ENCODE assay signal across 8 cellular contexts in genomic region chr19:3061214-3062161, GRCh38. TPM values are rescaled to one million over a fixed set of nuclear protein-coding genes. Genes with fewer than 3 reads are reported as not detected.
DNase-seq lines count a peak whose midpoint lies in the region; ATAC-seq, FAIRE-seq and TF ChIP-seq lines count a peak whose summit lies in the region.

No MANE protein-coding gene starts in this region.

- in situ Hi-C loops in KBM-7 (cut with MboI; ENCODE audit: low pct_unique_long_range_greater_than_20kb, low sequenced_read_pairs) = no loop called here

- no peak for DNase-seq in GM12864 (ENCODE audit: low read depth)
- DNase-seq in activated gamma-delta T cell treated with Interleukin-2 at 50 U/mL for 16 hours = peak; percentile 85
- peak; percentile 35 for DNase-seq in glomerular visceral epithelial cell (ENCODE audit: extremely low spot score)
- peak in 5 of 6 donors; percentile 42 to 82 (median 73) for DNase-seq in pancreas
- DNase-seq in KBM-7 = no peak

- H3K27me3 ChIP-seq in OCI-LY1 (ENCODE audit: insufficient read depth, low read length) (no peaks in the 10 kb centered on the region), pancreas (no peaks in the 10 kb centered on the region)

- FAIRE-seq in pancreas (lab: Jason Lieb, UNC) = no peak

- H3K27ac ChIP-seq in OCI-LY1 (ENCODE audit: low read depth, low read length, poor library complexity, severe bottlenecking) = peak overlapping the region; percentile 78
- H3K27ac ChIP-seq in pancreas = peak overlapping the region; percentile 82 to 94 (median 88)
- peak overlapping the region; percentile 98 for H3K27ac ChIP-seq in urinary bladder (ENCODE audit: low read depth)

- 1% methylated on average over 32 to 82 of the region's 85 CpGs for WGBS in pancreas, 2 donors
- WGBS in urinary bladder = 2% methylated on average over 85 of the region's 85 CpGs

- H3K9ac ChIP-seq in OCI-LY1 (ENCODE audit: low read length) = peak overlapping the region; percentile 74

- TF ChIP-seq CTCF in GM12864 (IDR thresholded peaks at IDR 0.05; ENCODE audit: low read depth, low read length, missing control alignments) = peak; percentile 42
- TF ChIP-seq CTCF in OCI-LY1 (IDR thresholded peaks at IDR 0.05; ENCODE audit: low read length) = peak; percentile 42
- no peak for TF ChIP-seq CTCF in pancreas (IDR thresholded peaks at IDR 0.05)

- H3K4me3 ChIP-seq in GM12864 (ENCODE audit: low read depth, low read length) (peak overlapping the region; percentile 92), OCI-LY1 (ENCODE audit: low read depth, low read length, poor library complexity, severe bottlenecking) (peak overlapping the region; percentile 70), pancreas (peak overlapping the region; percentile 68 to 89 (median 83)), urinary bladder (ENCODE audit: low read depth, low read length) (peak overlapping the region; percentile 99)

- ATAC-seq in pancreas (peak; percentile 5 to 33 (median 26)), HG02610 (IDR thresholded peaks at IDR 0.05; ENCODE audit: unreplicated experiment) (no peak)

- no peaks in the 10 kb centered on the region for H3K9me3 ChIP-seq in OCI-LY1 (ENCODE audit: low read length)
- H3K9me3 ChIP-seq in pancreas = no peaks in the 10 kb centered on the region

- intact Hi-C loops in pancreas (cut with DNase I) = no loop called here

- peak overlapping the region; percentile 61 for H3K4me2 ChIP-seq in OCI-LY1 (ENCODE audit: low read length)

- H3F3A ChIP-seq in OCI-LY1 (ENCODE audit: insufficient read depth, low read length) = peaks cover 5% of the 10 kb centered on the region

- H3K9me2 ChIP-seq in OCI-LY1 (ENCODE audit: low read depth, low read length) = no peaks in the 10 kb centered on the region

- no peaks in the 10 kb centered on the region for H4K20me1 ChIP-seq in OCI-LY1 (ENCODE audit: insufficient read depth, low read length)

- H3K79me2 ChIP-seq in OCI-LY1 (ENCODE audit: insufficient read depth, low read length) = no peaks in the 10 kb centered on the region

- peaks cover 33% of the 10 kb centered on the region for H3K36me3 ChIP-seq in OCI-LY1 (ENCODE audit: insufficient read depth, low read length)
- peaks cover 0 to 11% (median 0%) of the 10 kb centered on the region in 3 donors for H3K36me3 ChIP-seq in pancreas
- peaks cover 2% of the 10 kb centered on the region for H3K36me3 ChIP-seq in urinary bladder (ENCODE audit: insufficient read depth)

- H3K4me1 ChIP-seq in OCI-LY1 (ENCODE audit: insufficient read depth, low read length, severe bottlenecking) (peaks cover 18% of the 10 kb centered on the region), pancreas (peaks cover 24 to 55% (median 38%) of the 10 kb centered on the region in 3 donors), urinary bladder (ENCODE audit: insufficient read depth) (peaks cover 2% of the 10 kb centered on the region)

- no peak overlapping the region for H2AFZ ChIP-seq in OCI-LY1 (ENCODE audit: low read length)

RNA-seq across cellular contexts. Expression of gene TLE5, which starts 0.8 kb away (rescaled TPM):
- total RNA-seq in pancreas = 100 to 1,000 TPM; 165 to 250 (median 204) TPM
- 100 to 1,000 TPM; 539 to 573 TPM for polyA plus RNA-seq in pancreas
- 65.0 TPM for total RNA-seq in urinary bladder
- polyA plus RNA-seq in urinary bladder = 725 TPM

RNA-seq across cellular contexts. Expression of gene TLE2, which starts 32.4 kb away (rescaled TPM):
- total RNA-seq in pancreas = 10 to 100 TPM; 16.4 to 38.0 (median 21.8) TPM
- polyA plus RNA-seq in pancreas = 10 to 100 TPM; 72.6 to 81.9 TPM
- total RNA-seq in urinary bladder = 14.1 TPM
- 69.9 TPM for polyA plus RNA-seq in urinary bladder

RNA-seq across cellular contexts. Expression of gene GNA11, which starts 32.7 kb away (rescaled TPM):
- total RNA-seq in pancreas (10 to 100 TPM; 17.4 to 28.0 (median 23.6) TPM), urinary bladder (32.1 TPM)
- polyA plus RNA-seq in pancreas (10 to 100 TPM; 25.6 to 28.4 TPM), urinary bladder (64.7 TPM)

Comparison
In these comparisons a context has a peak if more than half of its experiments do, and no peak if none do; other contexts are left out.
1. DNase-seq: peak in activated gamma-delta T cell treated with Interleukin-2 at 50 U/mL for 16 hours (single experiment), glomerular visceral epithelial cell (single experiment) and pancreas (5 of 6); none in GM12864 (single experiment) and KBM-7 (single experiment).
2. CTCF ChIP-seq: peak in GM12864 (single experiment) and OCI-LY1 (single experiment); none in pancreas (0 of 4).
3. Peak in every context shown above with its lines, with median percentiles within 50 percentile points of each other: H3K4me3 ChIP-seq and H3K27ac ChIP-seq.